Comparison of ENCODE assay signal across 9 cellular contexts in the genomic region with DNA sequence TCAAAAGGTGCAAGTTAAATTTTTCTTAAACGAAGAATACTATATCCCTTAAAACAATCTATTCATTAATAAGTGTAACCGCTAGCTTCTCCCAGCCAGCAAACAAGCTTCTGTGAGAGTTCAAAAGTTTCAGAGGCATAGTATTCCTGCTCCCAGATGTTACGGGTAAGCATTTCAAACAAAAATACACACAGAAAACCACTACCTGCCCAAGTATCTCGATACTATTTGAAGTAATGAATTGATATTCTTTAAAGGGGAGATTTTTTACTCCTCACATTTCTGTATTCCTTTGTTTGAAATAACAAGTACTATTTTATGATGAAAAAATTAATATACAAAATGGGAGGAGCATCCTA. TPM values are rescaled to one million over a fixed set of nuclear protein-coding genes. Genes with fewer than 3 reads are reported as not detected.
DNase-seq lines count a peak whose midpoint lies in the region; ATAC-seq and TF ChIP-seq lines count a peak whose summit lies in the region.
"Had no signal": no experiment of that assay in that cellular context is flagged by ENCODE, and none has a peak within 500 bp of the region (broad histone marks: within the 10 kb centered on the region; RNA-seq: fewer than 3 reads in every experiment).

No MANE protein-coding gene starts in this region.

- POLR2A ChIA-PET in CD8-positive, alpha-beta memory T cell (lab: Charles Lee), result no interaction called here

- H3K9me3 Mint-ChIP-seq in CD8-positive, alpha-beta memory T cell, result peaks cover 22 to 48% (median 39%) of the 10 kb centered on the region in 5 donors

- no peak overlapping the region for H3K27ac Mint-ChIP-seq in CD8-positive, alpha-beta memory T cell
- H3K27ac Mint-ChIP-seq: activated T-cell treated with anti-CD3 and anti-CD28 coated beads, Interleukin-2, amount 50 U/mL, for 72 hours had no signal

- TF ChIP-seq CTCF in foreskin fibroblast (IDR thresholded peaks at IDR 0.05; ENCODE audit: low read depth, low read length) (no peak), parathyroid adenoma (IDR thresholded peaks at IDR 0.05) (no peak)

- CTCF ChIA-PET in CD8-positive, alpha-beta memory T cell (lab: Charles Lee), result no interaction called here

- H3K4me3 Mint-ChIP-seq in CD8-positive, alpha-beta memory T cell, result no peak overlapping the region

- H3K79me2 ChIP-seq in parathyroid adenoma, result peaks cover 18% of the 10 kb centered on the region

- peaks cover 12 to 19% (median 19%) of the 10 kb centered on the region in 3 donors for H3K4me1 Mint-ChIP-seq in CD8-positive, alpha-beta memory T cell

- H3K9me3 ChIP-seq in CD8-positive, alpha-beta memory T cell (ENCODE audit: low read length), result peaks cover 7% of the 10 kb centered on the region
- no peaks in the 10 kb centered on the region for H3K9me3 ChIP-seq in parathyroid adenoma (ENCODE audit: control insufficient read depth, low read length)

- H3K4me3 ChIP-seq in CD8-positive, alpha-beta memory T cell (ENCODE audit: low read length), result no peak overlapping the region
- peak overlapping the region; percentile 66 to 90 for H3K4me3 ChIP-seq in foreskin fibroblast (ENCODE audit: low read depth in 1 of 2, low read length in 2 of 2)
- peak overlapping the region; percentile 71 for H3K4me3 ChIP-seq in parathyroid adenoma (ENCODE audit: low read depth, low read length)

- peaks cover 23% of the 10 kb centered on the region for H3K4me1 ChIP-seq in CD8-positive, alpha-beta memory T cell (ENCODE audit: insufficient read depth, low read length)
- no peaks in the 10 kb centered on the region for H3K4me1 ChIP-seq in parathyroid adenoma

- peaks cover 38% of the 10 kb centered on the region for H3K27me3 ChIP-seq in CD8-positive, alpha-beta memory T cell (ENCODE audit: insufficient read depth, low read length, poor library complexity, severe bottlenecking)
- H3K27me3 ChIP-seq in parathyroid adenoma (ENCODE audit: control insufficient read depth, insufficient read depth, low read length), result no peaks in the 10 kb centered on the region

- H3K9ac ChIP-seq in parathyroid adenoma, result no peak overlapping the region

- H3K36me3 Mint-ChIP-seq in CD8-positive, alpha-beta memory T cell, result peaks cover 0 to 2% (median 0%) of the 10 kb centered on the region in 3 donors

- peaks cover 49 to 52% of the 10 kb centered on the region in 2 donors for H3K27me3 Mint-ChIP-seq in CD8-positive, alpha-beta memory T cell

- H3K4me2 ChIP-seq in parathyroid adenoma (ENCODE audit: low read length), result peak overlapping the region; percentile 62

- no peaks in the 10 kb centered on the region for H3K36me3 ChIP-seq in CD8-positive, alpha-beta memory T cell (ENCODE audit: insufficient read depth, low read length)
- H3K36me3 ChIP-seq in parathyroid adenoma (ENCODE audit: control insufficient read depth, insufficient read depth, low read length), result no peaks in the 10 kb centered on the region

- H2AFZ ChIP-seq in parathyroid adenoma, result no peak overlapping the region

- H3K27ac ChIP-seq in CD8-positive, alpha-beta memory T cell (ENCODE audit: low read depth, low read length), result peak overlapping the region; percentile 52
- H3K27ac ChIP-seq in parathyroid adenoma, result no peak overlapping the region

- no peak for DNase-seq in CD8-positive, alpha-beta memory T cell
- peak; percentile 26 for DNase-seq in SW480 (ENCODE audit: low spot score)
- no peak for DNase-seq in foreskin fibroblast
- DNase-seq in amniotic stem cell (lab: John Stamatoyannopoulos, UW), result no peak

- no peak for ATAC-seq in GM18858 (IDR thresholded peaks at IDR 0.05; ENCODE audit: unreplicated experiment)
- no peak for ATAC-seq in GM18520 (IDR thresholded peaks at IDR 0.05; ENCODE audit: unreplicated experiment)
- no peak for ATAC-seq in GM18511 (IDR thresholded peaks at IDR 0.05; ENCODE audit: unreplicated experiment)

RNA-seq across cellular contexts. Expression of a gene that starts 1.5 kb away (rescaled TPM):
- total RNA-seq in CD8-positive, alpha-beta memory T cell, result not detected
- not detected for polyA plus RNA-seq in CD8-positive, alpha-beta memory T cell
